Comparison of ENCODE assay signal across 17 cellular contexts in genomic region chr4:187236491-187236890, GRCh38.
DNase-seq lines count a peak whose midpoint lies in the region; ATAC-seq, FAIRE-seq and TF ChIP-seq lines count a peak whose summit lies in the region.
"Had no signal": no experiment of that assay in that cellular context is flagged by ENCODE, and none has a peak within 500 bp of the region (broad histone marks: within the 10 kb centered on the region; RNA-seq: fewer than 3 reads in every experiment).

No MANE protein-coding gene starts in this region.

- H3K27me3 ChIP-seq in hepatocyte = no peaks in the 10 kb centered on the region

- POLR2A ChIA-PET in A549 (lab: Yijun Ruan, JAX) = no interaction called here
- POLR2A ChIA-PET in activated CD8-positive, alpha-beta T cell treated with anti-CD3 and anti-CD28 coated beads for 36 hours (lab: Charles Lee) = no interaction called here

- DNase-seq in A549 (ENCODE audit: low read depth in 1 of 2, low spot score in 1 of 2) (peak in 1 of 2 experiments; percentile 11), HS-5 (ENCODE audit: low read depth) (peak; percentile 64), astrocyte of the hippocampus (ENCODE audit: low read depth, low spot score) (peak; percentile 67), hepatocyte (ENCODE audit: low spot score) (peak; percentile 46), NCI-H2227 treated with DMSO at 0.1 percent for 48 hours (lab: John Stamatoyannopoulos, UW) (no peak), cerebellar nuclear complex (lab: John Stamatoyannopoulos, UW) (no peak), GM13976 (ENCODE audit: low spot score) (no peak)
- no peak for DNase-seq in activated CD8-positive, alpha-beta T cell treated with anti-CD3 and anti-CD28 coated beads for 36 hours
- DNase-seq: activated naive CD4-positive, alpha-beta T cell treated with anti-CD3 and anti-CD28 coated beads, Interleukin-2, amount 50 U/mL, for 16 hours; DMS79 treated with DMSO at 0.1 percent for 48 hours; NCI-H526 treated with DMSO at 0.1 percent for 48 hours; nephron progenitor cell had no signal

- no peaks in the 10 kb centered on the region for H3K9me3 ChIP-seq in A549
- H3K9me3 ChIP-seq in hepatocyte (ENCODE audit: low read depth) = no peaks in the 10 kb centered on the region
- H3K9me3 ChIP-seq: thoracic aorta had no signal

- no peak overlapping the region for H3K4me3 ChIP-seq in A549
- no peak overlapping the region for H3K4me3 ChIP-seq in hepatocyte
- H3K4me3 ChIP-seq: skin epidermis, thoracic aorta had no signal

- no peak overlapping the region for H2AFZ ChIP-seq in hepatocyte

- H4K20me1 ChIP-seq in hepatocyte (ENCODE audit: insufficient read depth, poor library complexity, severe bottlenecking) = no peaks in the 10 kb centered on the region

- TF ChIP-seq RAD21 in A549 (conservative IDR thresholded peaks at IDR 0.05 in 1 of 2, IDR thresholded peaks at IDR 0.05 in 1 of 2) = no peak

- intact Hi-C loops in activated CD8-positive, alpha-beta T cell treated with anti-CD3 and anti-CD28 coated beads for 36 hours (cut with micrococcal nuclease) = no loop called here

- no peak overlapping the region for H3K4me3 Mint-ChIP-seq in activated CD8-positive, alpha-beta T cell treated with anti-CD3 and anti-CD28 coated beads for 36 hours
- H3K4me3 Mint-ChIP-seq: nephron progenitor cell had no signal

- TF ChIP-seq EP300 in A549 (IDR thresholded peaks at IDR 0.05) = no peak

- H3K4me1 Mint-ChIP-seq in activated CD8-positive, alpha-beta T cell treated with anti-CD3 and anti-CD28 coated beads for 36 hours (ENCODE audit: low read depth) = no peaks in the 10 kb centered on the region

- no peak for FAIRE-seq in A549 (lab: Jason Lieb, UNC)
- FAIRE-seq: A204.1, H54 had no signal

- in situ Hi-C loops in GM13976 (cut with MboI; ENCODE audit: low sequenced_read_pairs, unreplicated experiment) = no loop called here

- H3K4me1 ChIP-seq in A549 (peaks cover 13% of the 10 kb centered on the region; the same call in 2 of the 3 replicates), hepatocyte (ENCODE audit: insufficient read depth) (peaks cover 9% of the 10 kb centered on the region)

- no peak overlapping the region for H3K27ac Mint-ChIP-seq in activated CD8-positive, alpha-beta T cell treated with anti-CD3 and anti-CD28 coated beads for 36 hours
- H3K27ac Mint-ChIP-seq: nephron progenitor cell had no signal

- peak overlapping the region; percentile 58 for H3K4me2 ChIP-seq in A549
- no peak overlapping the region for H3K4me2 ChIP-seq in hepatocyte

- no peaks in the 10 kb centered on the region for H3K9me2 ChIP-seq in hepatocyte (replicated peaks; ENCODE audit: insufficient read depth)

- H3K79me2 ChIP-seq in hepatocyte = no peaks in the 10 kb centered on the region

- H3K27me3 Mint-ChIP-seq in activated CD8-positive, alpha-beta T cell treated with anti-CD3 and anti-CD28 coated beads for 36 hours = no peaks in the 10 kb centered on the region

- H3K36me3 Mint-ChIP-seq in activated CD8-positive, alpha-beta T cell treated with anti-CD3 and anti-CD28 coated beads for 36 hours (ENCODE audit: low read depth) = no peaks in the 10 kb centered on the region

- CTCF ChIA-PET in A549 (lab: Yijun Ruan, JAX) = no interaction called here
- CTCF ChIA-PET in activated CD8-positive, alpha-beta T cell treated with anti-CD3 and anti-CD28 coated beads for 36 hours (lab: Charles Lee) = no interaction called here

- peaks cover 1% of the 10 kb centered on the region for H3K9me3 Mint-ChIP-seq in activated CD8-positive, alpha-beta T cell treated with anti-CD3 and anti-CD28 coated beads for 36 hours
- H3K9me3 Mint-ChIP-seq: nephron progenitor cell had no signal

- no peak overlapping the region for H3K27ac ChIP-seq in A549
- H3K27ac ChIP-seq in hepatocyte = no peak overlapping the region
- H3K27ac ChIP-seq: skin epidermis, thoracic aorta had no signal

- no peak for TF ChIP-seq POLR2A in A549 (IDR thresholded peaks at IDR 0.05; ENCODE audit: low read length)

- peak in 1 of 2 experiments; percentile 51; a peak in 3 of 6 replicates for ATAC-seq in A549
- no peak for ATAC-seq in activated CD8-positive, alpha-beta T cell treated with anti-CD3 and anti-CD28 coated beads for 36 hours
- ATAC-seq: left lobe of liver had no signal

- no peak for TF ChIP-seq CTCF in A549 (IDR thresholded peaks at IDR 0.05)
- TF ChIP-seq CTCF in hepatocyte (IDR thresholded peaks at IDR 0.05; ENCODE audit: poor library complexity) = no peak
- no peak for TF ChIP-seq CTCF in activated CD8-positive, alpha-beta T cell treated with anti-CD3 and anti-CD28 coated beads for 36 hours (IDR thresholded peaks at IDR 0.05)
- TF ChIP-seq CTCF in GM13976 (IDR thresholded peaks at IDR 0.05; ENCODE audit: borderline replicate concordance, control extremely low read depth, extremely low read depth, insufficient read depth, missing control alignments) = no peak

- H3K36me3 ChIP-seq in hepatocyte (replicated peaks; ENCODE audit: insufficient read depth, low read depth) = no peaks in the 10 kb centered on the region
- H3K36me3 ChIP-seq: thoracic aorta had no signal

TF ChIP-seq in A549, 52 proteins besides CTCF, POLR2A, EP300 and RAD21:
- TF ChIP-seq FOSL2 (IDR thresholded peaks at IDR 0.05) (no peak), FOSL2 (CRISPR knock-in tag; IDR thresholded peaks at IDR 0.05) (no peak), GATA3 (IDR thresholded peaks at IDR 0.05; ENCODE audit: borderline replicate concordance) (peak; percentile 44; the same call in 1 of the 2 replicates)
TF ChIP-seq in A549: peak in this region for 1.

Comparison
In these comparisons a context has a peak if more than half of its experiments do, and no peak if none do; other contexts are left out.
1. DNase-seq: peak in HS-5 (single experiment), astrocyte of the hippocampus (single experiment) and hepatocyte (single experiment); none in NCI-H2227 treated with DMSO at 0.1 percent for 48 hours (single experiment), cerebellar nuclear complex (0 of 2), activated CD8-positive, alpha-beta T cell treated with anti-CD3 and anti-CD28 coated beads for 36 hours (single experiment) and GM13976 (single experiment).